In genomic region chr7:91034459-91035368, GRCh38 we compare ENCODE assay signal across 8 cellular contexts.
DNase-seq lines count a peak whose midpoint lies in the region; FAIRE-seq and TF ChIP-seq lines count a peak whose summit lies in the region.

No MANE protein-coding gene starts in this region.

- H3K9ac ChIP-seq in liver (ENCODE audit: low read depth in 1 of 2, low read length in 2 of 2), result no peak overlapping the region

- DNase-seq in activated T-cell treated with anti-CD3 and anti-CD28 coated beads for 48 hours (ENCODE audit: low read depth) (peak; percentile 2), HK-2 (ENCODE audit: unreplicated experiment) (peak; percentile 20), NCI-H82 (lab: John Stamatoyannopoulos, UW) (peak; percentile 85), cardiac fibroblast (ENCODE audit: low read depth in 2 of 2) (peak; percentile 72 to 73), urothelium cell line (ENCODE audit: low spot score) (peak; percentile 52)
- no peak for DNase-seq in activated T-cell treated with anti-CD3 and anti-CD28 coated beads, Interleukin-2, amount 50 U/mL, for 1 hour
- no peak for DNase-seq in activated CD8-positive, alpha-beta memory T cell treated with anti-CD3 and anti-CD28 coated beads, Interleukin-2, amount 50 U/mL, for 48 hours

- H3K9me3 ChIP-seq in liver (ENCODE audit: control insufficient read depth in 4 of 4, low read length in 3 of 4), result no peaks in the 10 kb centered on the region

- no peaks in the 10 kb centered on the region for H3K4me1 ChIP-seq in liver (ENCODE audit: control insufficient read depth in 4 of 4, insufficient read depth in 4 of 4, low read length in 3 of 4)

- no peak overlapping the region for H3K4me3 ChIP-seq in cardiac fibroblast (replicated peaks in 1 of 2; ENCODE audit: low read depth in 2 of 2, low read length in 2 of 2)
- no peak overlapping the region for H3K4me3 ChIP-seq in liver (ENCODE audit: low read depth in 1 of 3, low read length in 3 of 3)

- H3K27ac ChIP-seq in liver (ENCODE audit: low read depth in 1 of 2, low read length in 2 of 2), result no peak overlapping the region

- 50% methylated on average over 1 of the region's 1 CpG for WGBS in liver

- no peaks in the 10 kb centered on the region for H3K27me3 ChIP-seq in liver (ENCODE audit: control insufficient read depth in 4 of 4, insufficient read depth in 4 of 4, low read length in 3 of 4)

- peak; percentile 91 to 94 for TF ChIP-seq RAD21 in liver (IDR thresholded peaks at IDR 0.05)

- FAIRE-seq in urothelium cell line (lab: Jason Lieb, UNC), result no peak

- H3K36me3 ChIP-seq in liver (ENCODE audit: control insufficient read depth in 4 of 4, insufficient read depth in 3 of 4, low read depth in 1 of 4, low read length in 3 of 4), result no peaks in the 10 kb centered on the region

- TF ChIP-seq CTCF in cardiac fibroblast (IDR thresholded peaks at IDR 0.05; ENCODE audit: low read depth, low read length), result peak; percentile 65
- TF ChIP-seq CTCF in liver (IDR thresholded peaks at IDR 0.05; ENCODE audit: low read depth, low read length, missing input control), result peak; percentile 67

TF ChIP-seq in liver, 16 proteins besides CTCF, POLR2A, EP300 and RAD21:
- TF ChIP-seq JUND (IDR thresholded peaks at IDR 0.05), result no peak
- TF ChIP-seq GABPA (IDR thresholded peaks at IDR 0.05 in 1 of 2, conservative IDR thresholded peaks at IDR 0.05 in 1 of 2), result no peak
- TF ChIP-seq SP1 (IDR thresholded peaks at IDR 0.05), result no peak
- no peak for TF ChIP-seq FOXA2 (IDR thresholded peaks at IDR 0.05)
- TF ChIP-seq ATF3 (IDR thresholded peaks at IDR 0.05), result no peak
- no peak for TF ChIP-seq MAX (IDR thresholded peaks at IDR 0.05)
TF ChIP-seq in liver: peak in this region for 0.

Comparison
In these comparisons a context has a peak if more than half of its experiments do, and no peak if none do; other contexts are left out.
1. DNase-seq: peak in activated T-cell treated with anti-CD3 and anti-CD28 coated beads for 48 hours (single experiment), HK-2 (single experiment), NCI-H82 (single experiment), cardiac fibroblast (2 of 2) and urothelium cell line (single experiment); none in activated T-cell treated with anti-CD3 and anti-CD28 coated beads, Interleukin-2, amount 50 U/mL, for 1 hour (single experiment) and activated CD8-positive, alpha-beta memory T cell treated with anti-CD3 and anti-CD28 coated beads, Interleukin-2, amount 50 U/mL, for 48 hours (single experiment).